In the genomic region with DNA sequence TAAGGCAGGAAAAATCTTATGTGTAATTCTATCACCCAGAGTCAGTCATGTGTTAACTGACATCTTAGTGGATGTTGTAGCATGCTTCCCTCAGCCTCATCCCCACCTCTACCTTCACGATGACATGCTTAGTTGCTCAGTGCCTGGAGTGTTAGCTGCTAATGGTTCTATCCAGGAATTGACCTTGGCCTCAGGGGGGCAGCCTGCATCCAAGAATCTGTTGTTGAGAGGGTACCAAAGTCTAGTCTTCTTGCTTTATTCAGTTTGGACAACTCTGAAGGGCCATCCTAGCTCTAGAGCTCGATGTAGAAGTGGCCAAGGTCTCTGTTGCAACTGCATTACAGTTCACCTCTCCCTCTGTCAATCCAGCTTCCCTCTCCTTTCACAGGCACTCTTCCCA, we compare ENCODE assay signal across 8 cellular contexts.
DNase-seq lines count a peak whose midpoint lies in the region; ATAC-seq and TF ChIP-seq lines count a peak whose summit lies in the region.

No MANE protein-coding gene starts in this region.

- ATAC-seq in HG03432 (IDR thresholded peaks at IDR 0.05; ENCODE audit: unreplicated experiment): no peak

- no peaks in the 10 kb centered on the region for H3K36me3 ChIP-seq in parathyroid adenoma (ENCODE audit: control insufficient read depth, insufficient read depth, low read length)

- H3K9ac ChIP-seq in parathyroid adenoma: no peak overlapping the region

- H3K9me3 ChIP-seq in parathyroid adenoma (ENCODE audit: control insufficient read depth, low read length): no peaks in the 10 kb centered on the region

- no peaks in the 10 kb centered on the region for H3K27me3 ChIP-seq in parathyroid adenoma (ENCODE audit: control insufficient read depth, insufficient read depth, low read length)

- TF ChIP-seq CTCF in GM12875 (IDR thresholded peaks at IDR 0.05; ENCODE audit: borderline replicate concordance, insufficient read depth, low read depth, low read length) (peak; percentile 21; the same call in 1 of the 2 replicates), fibroblast of the aortic adventitia (IDR thresholded peaks at IDR 0.05; ENCODE audit: insufficient read depth, low read length) (peak; percentile 62), parathyroid adenoma (IDR thresholded peaks at IDR 0.05) (peak; percentile 32)

- H2AFZ ChIP-seq in parathyroid adenoma: no peak overlapping the region

- no peak overlapping the region for H3K4me2 ChIP-seq in parathyroid adenoma (ENCODE audit: low read length)

- no peak overlapping the region for H3K27ac ChIP-seq in parathyroid adenoma

- H3K4me3 ChIP-seq in GM12875 (ENCODE audit: low read depth, low read length): no peak overlapping the region
- H3K4me3 ChIP-seq in fibroblast of the aortic adventitia (ENCODE audit: low read depth, low read length): no peak overlapping the region
- H3K4me3 ChIP-seq in parathyroid adenoma (ENCODE audit: low read depth, low read length): no peak overlapping the region

- peak; percentile 51 for DNase-seq in A172 (ENCODE audit: low spot score)
- DNase-seq in RPMI7951 (ENCODE audit: low read depth): peak; percentile 43
- DNase-seq in fibroblast of the aortic adventitia (ENCODE audit: low read depth): peak; percentile 66
- no peak for DNase-seq in stimulated activated CD4-positive, alpha-beta T cell treated with anti-CD3 and anti-CD28 coated beads, Interleukin-2, amount 100 ng/mL, for 24 hours
- no peak for DNase-seq in NCI-H187 (lab: John Stamatoyannopoulos, UW)

- H3K4me1 ChIP-seq in parathyroid adenoma: no peaks in the 10 kb centered on the region

- H3K79me2 ChIP-seq in parathyroid adenoma: no peaks in the 10 kb centered on the region

Comparison
In these comparisons a context has a peak if more than half of its experiments do, and no peak if none do; other contexts are left out.
1. DNase-seq: peak in A172 (single experiment), RPMI7951 (single experiment) and fibroblast of the aortic adventitia (single experiment); none in stimulated activated CD4-positive, alpha-beta T cell treated with anti-CD3 and anti-CD28 coated beads, Interleukin-2, amount 100 ng/mL, for 24 hours (0 of 2) and NCI-H187 (0 of 2).
2. Peak in every context shown above with its lines, with median percentiles within 50 percentile points of each other: CTCF ChIP-seq.